In the genomic region with DNA sequence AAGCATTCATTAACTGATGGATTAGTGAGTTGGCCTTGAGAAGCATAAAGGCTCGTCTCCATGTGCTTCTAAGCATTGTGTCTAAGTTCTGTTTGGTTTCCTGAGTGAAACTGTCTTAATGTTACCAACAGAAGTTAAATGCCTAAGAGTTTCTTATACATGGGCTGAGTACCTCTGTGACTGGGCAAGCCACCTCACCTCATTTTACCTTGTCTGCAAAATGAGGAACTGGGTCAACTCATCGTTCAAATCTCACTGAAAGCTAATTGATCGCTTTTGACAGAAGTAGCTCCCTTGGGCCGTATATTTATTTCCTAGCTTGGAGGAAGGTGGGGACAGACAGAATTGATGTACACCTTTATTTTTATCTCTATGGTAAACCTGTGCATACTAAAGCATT, we compare ENCODE assay signal across 1 cellular context.
TF ChIP-seq lines count a peak whose summit lies in the region.

No MANE protein-coding gene starts in this region.

TF ChIP-seq in A549, 52 proteins besides CTCF, POLR2A, EP300 and RAD21 (continued from another document):
- TF ChIP-seq MYC (IDR thresholded peaks at IDR 0.05; ENCODE audit: borderline replicate concordance, low read length) = no peak
- no peak for TF ChIP-seq MAFK (IDR thresholded peaks at IDR 0.05; ENCODE audit: partially characterized antibody)
- TF ChIP-seq, protein P1, sequence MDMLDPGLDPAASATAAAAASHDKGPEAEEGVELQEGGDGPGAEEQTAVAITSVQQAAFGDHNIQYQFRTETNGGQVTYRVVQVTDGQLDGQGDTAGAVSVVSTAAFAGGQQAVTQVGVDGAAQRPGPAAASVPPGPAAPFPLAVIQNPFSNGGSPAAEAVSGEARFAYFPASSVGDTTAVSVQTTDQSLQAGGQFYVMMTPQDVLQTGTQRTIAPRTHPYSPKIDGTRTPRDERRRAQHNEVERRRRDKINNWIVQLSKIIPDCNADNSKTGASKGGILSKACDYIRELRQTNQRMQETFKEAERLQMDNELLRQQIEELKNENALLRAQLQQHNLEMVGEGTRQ (IDR thresholded peaks at IDR 0.05) = no peak
- TF ChIP-seq, protein P2, sequence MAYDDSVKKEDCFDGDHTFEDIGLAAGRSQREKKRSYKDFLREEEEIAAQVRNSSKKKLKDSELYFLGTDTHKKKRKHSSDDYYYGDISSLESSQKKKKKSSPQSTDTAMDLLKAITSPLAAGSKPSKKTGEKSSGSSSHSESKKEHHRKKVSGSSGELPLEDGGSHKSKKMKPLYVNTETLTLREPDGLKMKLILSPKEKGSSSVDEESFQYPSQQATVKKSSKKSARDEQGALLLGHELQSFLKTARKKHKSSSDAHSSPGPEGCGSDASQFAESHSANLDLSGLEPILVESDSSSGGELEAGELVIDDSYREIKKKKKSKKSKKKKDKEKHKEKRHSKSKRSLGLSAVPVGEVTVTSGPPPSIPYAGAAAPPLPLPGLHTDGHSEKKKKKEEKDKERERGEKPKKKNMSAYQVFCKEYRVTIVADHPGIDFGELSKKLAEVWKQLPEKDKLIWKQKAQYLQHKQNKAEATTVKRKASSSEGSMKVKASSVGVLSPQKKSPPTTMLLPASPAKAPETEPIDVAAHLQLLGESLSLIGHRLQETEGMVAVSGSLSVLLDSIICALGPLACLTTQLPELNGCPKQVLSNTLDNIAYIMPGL (CRISPR knock-in tag; IDR thresholded peaks at IDR 0.05; ENCODE audit: borderline replicate concordance) = no peak
TF ChIP-seq in A549: peak in this region for 0.
